Comparison of ENCODE assay signal across 27 cellular contexts in genomic region chr6:87858440-87858839, GRCh38.
"Had no signal": no experiment of that assay in that cellular context is flagged by ENCODE, and none has a peak within 500 bp of the region (broad histone marks: within the 10 kb centered on the region; RNA-seq: fewer than 3 reads in every experiment).

No MANE protein-coding gene starts in this region.

- H3K27me3 ChIP-seq: ascending aorta, cardiac muscle cell, heart left ventricle, left lung, neural progenitor cell, right atrium auricular region, suprapubic skin, tibial artery had no signal

- H3K4me3 ChIP-seq: ascending aorta, cardiac muscle cell, heart left ventricle, left lung, lower lobe of right lung, neural progenitor cell, psoas muscle, right atrium auricular region, suprapubic skin, tibial artery had no signal

- DNase-seq: activated CD4-positive, alpha-beta T cell treated with anti-CD3 and anti-CD28 coated beads for 1 hour; activated CD4-positive, alpha-beta T cell treated with anti-CD3 and anti-CD28 coated beads, Interleukin-2, amount 10 ng/mL, durations not matched to agents 7 days and 5 days; activated CD8-positive, alpha-beta memory T cell treated with anti-CD3 and anti-CD28 coated beads, Interleukin-2, amount 10 ng/mL, durations not matched to agents 7 days and 5 days; activated CD8-positive, alpha-beta T cell treated with anti-CD3 and anti-CD28 coated beads, Interleukin-2, amount 10 ng/mL, durations not matched to agents 7 days and 5 days; activated naive CD4-positive, alpha-beta T cell; activated T-cell treated with anti-CD3 and anti-CD28 coated beads, Interleukin-2, amount 50 U/mL, for 72 hours; cortex of kidney; effector memory CD8-positive, alpha-beta T cell; erythroblast; heart left ventricle; left lung; lower lobe of right lung; mesendoderm; natural killer cell; occipital lobe; psoas muscle; stimulated activated CD4-positive, alpha-beta T cell treated with anti-CD3 and anti-CD28 coated beads, Interleukin-15, amount 100 ng/mL, for 24 hours; stimulated activated naive CD4-positive, alpha-beta T cell; T-helper 17 cell; tibial artery had no signal

- H3K9ac ChIP-seq: neural progenitor cell, parathyroid adenoma had no signal

- H3K36me3 ChIP-seq: ascending aorta, cardiac muscle cell, heart left ventricle, left lung, lower lobe of right lung, neural progenitor cell, right atrium auricular region, suprapubic skin, tibial artery had no signal

- H3K9me3 ChIP-seq: ascending aorta, lower lobe of right lung, right atrium auricular region had no signal

- H3K4me1 ChIP-seq: ascending aorta, heart left ventricle, left lung, lower lobe of right lung, neural progenitor cell, parathyroid adenoma, psoas muscle, right atrium auricular region, suprapubic skin, tibial artery had no signal

- ATAC-seq: activated CD8-positive, alpha-beta memory T cell treated with anti-CD3 and anti-CD28 coated beads, Interleukin-2, amount 10 ng/mL, durations not matched to agents 7 days and 5 days; activated CD8-positive, alpha-beta T cell treated with anti-CD3 and anti-CD28 coated beads, Interleukin-2, amount 10 ng/mL, durations not matched to agents 7 days and 5 days; activated naive CD4-positive, alpha-beta T cell treated with anti-CD3 and anti-CD28 coated beads, Interleukin-2, amount 50 U/mL, for 72 hours; activated T-cell treated with anti-CD3 and anti-CD28 coated beads, Interleukin-2, amount 50 U/mL, for 72 hours; effector memory CD8-positive, alpha-beta T cell; heart left ventricle; left lung; lower lobe of right lung; natural killer cell; psoas muscle; T-helper 17 cell had no signal

- H3K27ac ChIP-seq: ascending aorta, cardiac muscle cell, heart left ventricle, left lung, lower lobe of right lung, neural progenitor cell, parathyroid adenoma, psoas muscle, right atrium auricular region, suprapubic skin, tibial artery had no signal
